ENCODE assay signal across 8 cellular contexts in the genomic region with DNA sequence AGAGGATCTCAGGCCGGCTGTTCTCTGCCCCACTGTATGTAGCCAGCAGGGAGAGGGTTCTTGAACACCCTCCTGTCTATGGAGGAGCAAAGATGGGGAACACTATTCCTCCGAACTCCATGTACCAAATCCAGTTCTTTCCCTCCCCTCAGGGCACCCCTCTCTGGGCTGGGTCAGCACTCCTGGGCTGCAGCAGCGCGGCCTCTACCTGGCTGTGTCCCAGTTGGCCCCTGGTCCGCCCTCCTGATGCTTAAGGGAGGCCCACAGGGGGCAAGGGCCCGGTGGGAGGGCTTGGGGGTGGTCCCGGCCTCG. TPM values are rescaled to one million over a fixed set of nuclear protein-coding genes. Genes with fewer than 3 reads are reported as not detected.
DNase-seq lines count a peak whose midpoint lies in the region; ATAC-seq and TF ChIP-seq lines count a peak whose summit lies in the region.

No MANE protein-coding gene starts in this region.

- intact Hi-C loops in body of pancreas (cut with DNase I): no loop called here

- H3K27ac ChIP-seq in AG04450 (ENCODE audit: low read depth, low read length): peak overlapping the region; percentile 11
- peak overlapping the region in 3 of 4 donors; percentile 74 to 88 (median 84) for H3K27ac ChIP-seq in body of pancreas
- no peak overlapping the region for H3K27ac ChIP-seq in mesodermal cell (ENCODE audit: low read depth, low read length, severe bottlenecking)

- WGBS in body of pancreas, 2 donors: 34 to 57% methylated on average over 3 to 6 of the region's 8 CpGs
- 45 to 47% methylated on average over 5 to 7 of the region's 8 CpGs for WGBS in mesodermal cell (ENCODE audit: insufficient coverage in 2 of 2), 2 experiments

- no peaks in the 10 kb centered on the region for H3K27me3 ChIP-seq in AG04450 (ENCODE audit: control insufficient read depth, insufficient read depth, low read length)
- no peaks in the 10 kb centered on the region for H3K27me3 ChIP-seq in body of pancreas

- TF ChIP-seq CTCF in AG04450 (IDR thresholded peaks at IDR 0.05; ENCODE audit: low read depth, low read length) (no peak), body of pancreas (IDR thresholded peaks at IDR 0.05) (no peak)

- TF ChIP-seq POLR2A in body of pancreas (IDR thresholded peaks at IDR 0.05): no peak

- H3K4me1 ChIP-seq in body of pancreas (peaks cover 32% of the 10 kb centered on the region), mesodermal cell (ENCODE audit: control insufficient read depth, insufficient read depth, low read length, poor library complexity, severe bottlenecking) (no peaks in the 10 kb centered on the region)

- H3K4me3 ChIP-seq in AG04450 (ENCODE audit: low read depth, low read length) (peak overlapping the region; percentile 59), body of pancreas (peak overlapping the region in 1 of 2 donors; percentile 99), mesodermal cell (ENCODE audit: extremely low read depth, insufficient read depth, low read length, poor library complexity, severe bottlenecking) (peak overlapping the region; percentile 95)

- ATAC-seq in HG02870 (IDR thresholded peaks at IDR 0.05; ENCODE audit: unreplicated experiment) (peak; percentile 4), body of pancreas (no peak)

- H3K9me3 ChIP-seq in AG04450 (ENCODE audit: control insufficient read depth, insufficient read depth, low read length) (no peaks in the 10 kb centered on the region), body of pancreas (no peaks in the 10 kb centered on the region), mesodermal cell (ENCODE audit: control insufficient read depth, low read length) (no peaks in the 10 kb centered on the region)

- POLR2A ChIA-PET in AG04450 (lab: Yijun Ruan, JAX): no interaction called here

- peaks cover 12 to 14% of the 10 kb centered on the region in 2 donors for H3K36me3 ChIP-seq in body of pancreas (replicated peaks in 1 of 2; ENCODE audit: insufficient read depth in 1 of 2, low read depth in 2 of 2)
- H3K36me3 ChIP-seq in mesodermal cell (ENCODE audit: control insufficient read depth, insufficient read depth, low read length): peaks cover 33% of the 10 kb centered on the region

- CTCF ChIA-PET in AG04450 (lab: Charles Lee): no interaction called here

- no peak for DNase-seq in AG04450 (ENCODE audit: low read depth, low spot score)
- DNase-seq in body of pancreas: no peak
- DNase-seq in GDM1 (lab: John Stamatoyannopoulos, UW): no peak
- no peak for DNase-seq in NCI-H1930 (lab: John Stamatoyannopoulos, UW)
- DNase-seq in effector CD8-positive, alpha-beta T cell (lab: John Stamatoyannopoulos, UW): no peak
- no peak for DNase-seq in anterior cingulate cortex (lab: John Stamatoyannopoulos, UW)

RNA-seq across cellular contexts. Expression of a gene that starts 0.5 kb away (rescaled TPM):
- polyA plus RNA-seq in AG04450 (2011; rRNA removed): 22.1 and 26.5 TPM in 2 replicates
- polyA minus RNA-seq in AG04450 (2011; rRNA and poly(A)+ RNA removed): 13.2 and 18.6 TPM in 2 replicates
- 10 to 100 TPM; 16.2 to 25.2 TPM for total RNA-seq in body of pancreas
- 20.8 TPM for polyA plus RNA-seq in mesodermal cell (2013, experiment 1 of 2)
- 15.3 TPM for polyA plus RNA-seq in mesodermal cell (2013, experiment 2 of 2)

RNA-seq across cellular contexts. Expression of a gene that starts 4.3 kb away (rescaled TPM):
- polyA plus RNA-seq in AG04450 (2011; rRNA removed): 0.12 TPM in 2 replicates
- polyA minus RNA-seq in AG04450 (2011; rRNA and poly(A)+ RNA removed): 0.30 TPM in 1 of 2 replicates, not detected in the other
- 1 to 10 TPM; 1.3 to 1.6 TPM for total RNA-seq in body of pancreas
- 2.4 TPM for polyA plus RNA-seq in mesodermal cell (2013, experiment 1 of 2)
- polyA plus RNA-seq in mesodermal cell (2013, experiment 2 of 2): 2.6 TPM

RNA-seq across cellular contexts. Expression of a gene that starts 36.8 kb away (rescaled TPM):
- 1.5 and 1.6 TPM in 2 replicates for polyA plus RNA-seq in AG04450 (2011; rRNA removed)
- 0.83 and 1.1 TPM in 2 replicates for polyA minus RNA-seq in AG04450 (2011; rRNA and poly(A)+ RNA removed)
- 1 to 10 TPM; 1.3 to 1.6 TPM for total RNA-seq in body of pancreas
- polyA plus RNA-seq in mesodermal cell (2013, experiment 1 of 2): 0.37 TPM
- 0.61 TPM for polyA plus RNA-seq in mesodermal cell (2013, experiment 2 of 2)
